1 cellular context compared by ENCODE assay signal in the genomic region with DNA sequence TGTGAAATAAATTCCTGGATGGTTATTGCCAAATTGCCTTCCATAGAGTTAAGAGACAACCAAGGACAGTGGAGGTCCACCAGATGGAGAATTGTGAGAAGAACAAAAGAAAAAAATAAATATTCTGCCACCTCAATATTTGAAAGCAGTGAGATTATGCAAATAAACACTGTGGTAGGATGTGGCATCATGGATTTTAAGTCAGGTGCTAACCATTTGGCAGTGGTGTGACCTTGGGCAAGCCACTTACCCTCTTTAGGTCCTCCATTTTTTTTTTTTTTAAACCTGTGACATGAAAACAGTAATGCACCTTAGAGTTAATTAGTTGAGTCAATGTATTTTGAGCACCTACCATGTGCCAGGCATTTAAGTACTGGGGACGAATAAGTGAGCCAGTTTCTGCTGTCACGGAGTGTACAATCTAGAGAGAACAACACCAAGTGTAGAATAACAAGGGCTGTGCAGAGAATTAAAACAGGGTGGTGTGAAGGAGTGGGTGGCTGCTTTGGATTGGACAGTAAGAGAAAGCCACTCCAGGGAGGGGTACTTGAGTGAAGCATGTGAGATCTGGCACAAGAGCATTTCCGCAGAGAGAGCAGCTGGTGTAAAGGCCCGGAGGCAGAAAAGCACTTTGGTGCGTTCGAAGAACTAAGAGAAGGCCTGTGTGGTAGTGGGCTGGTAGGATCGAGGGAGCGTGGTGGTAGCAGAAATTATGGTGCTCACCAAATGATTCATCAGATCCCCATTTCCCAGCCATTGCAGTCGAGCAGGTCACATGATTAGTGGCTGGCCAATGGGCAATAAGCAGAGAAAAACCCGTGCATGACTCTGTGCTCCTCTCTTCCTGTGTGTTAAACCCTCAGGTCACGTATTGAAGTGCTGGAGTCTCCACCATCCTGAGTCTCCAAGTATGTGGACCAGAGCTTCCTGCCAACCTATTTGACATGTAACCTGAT.
A peak's percentile ranks its signal among the peaks of the same experiment; 100 is the strongest.
TF ChIP-seq lines count a peak whose summit lies in the region.

No MANE protein-coding gene starts in this region.

TF ChIP-seq in K562, 482 proteins besides CTCF, POLR2A, EP300 and RAD21 (continued from another document):
- TF ChIP-seq, protein P1, sequence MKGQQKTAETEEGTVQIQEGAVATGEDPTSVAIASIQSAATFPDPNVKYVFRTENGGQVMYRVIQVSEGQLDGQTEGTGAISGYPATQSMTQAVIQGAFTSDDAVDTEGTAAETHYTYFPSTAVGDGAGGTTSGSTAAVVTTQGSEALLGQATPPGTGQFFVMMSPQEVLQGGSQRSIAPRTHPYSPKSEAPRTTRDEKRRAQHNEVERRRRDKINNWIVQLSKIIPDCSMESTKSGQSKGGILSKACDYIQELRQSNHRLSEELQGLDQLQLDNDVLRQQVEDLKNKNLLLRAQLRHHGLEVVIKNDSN (CRISPR knock-in tag; IDR thresholded peaks at IDR 0.05), result peak; percentile 80
- TF ChIP-seq, protein P2, sequence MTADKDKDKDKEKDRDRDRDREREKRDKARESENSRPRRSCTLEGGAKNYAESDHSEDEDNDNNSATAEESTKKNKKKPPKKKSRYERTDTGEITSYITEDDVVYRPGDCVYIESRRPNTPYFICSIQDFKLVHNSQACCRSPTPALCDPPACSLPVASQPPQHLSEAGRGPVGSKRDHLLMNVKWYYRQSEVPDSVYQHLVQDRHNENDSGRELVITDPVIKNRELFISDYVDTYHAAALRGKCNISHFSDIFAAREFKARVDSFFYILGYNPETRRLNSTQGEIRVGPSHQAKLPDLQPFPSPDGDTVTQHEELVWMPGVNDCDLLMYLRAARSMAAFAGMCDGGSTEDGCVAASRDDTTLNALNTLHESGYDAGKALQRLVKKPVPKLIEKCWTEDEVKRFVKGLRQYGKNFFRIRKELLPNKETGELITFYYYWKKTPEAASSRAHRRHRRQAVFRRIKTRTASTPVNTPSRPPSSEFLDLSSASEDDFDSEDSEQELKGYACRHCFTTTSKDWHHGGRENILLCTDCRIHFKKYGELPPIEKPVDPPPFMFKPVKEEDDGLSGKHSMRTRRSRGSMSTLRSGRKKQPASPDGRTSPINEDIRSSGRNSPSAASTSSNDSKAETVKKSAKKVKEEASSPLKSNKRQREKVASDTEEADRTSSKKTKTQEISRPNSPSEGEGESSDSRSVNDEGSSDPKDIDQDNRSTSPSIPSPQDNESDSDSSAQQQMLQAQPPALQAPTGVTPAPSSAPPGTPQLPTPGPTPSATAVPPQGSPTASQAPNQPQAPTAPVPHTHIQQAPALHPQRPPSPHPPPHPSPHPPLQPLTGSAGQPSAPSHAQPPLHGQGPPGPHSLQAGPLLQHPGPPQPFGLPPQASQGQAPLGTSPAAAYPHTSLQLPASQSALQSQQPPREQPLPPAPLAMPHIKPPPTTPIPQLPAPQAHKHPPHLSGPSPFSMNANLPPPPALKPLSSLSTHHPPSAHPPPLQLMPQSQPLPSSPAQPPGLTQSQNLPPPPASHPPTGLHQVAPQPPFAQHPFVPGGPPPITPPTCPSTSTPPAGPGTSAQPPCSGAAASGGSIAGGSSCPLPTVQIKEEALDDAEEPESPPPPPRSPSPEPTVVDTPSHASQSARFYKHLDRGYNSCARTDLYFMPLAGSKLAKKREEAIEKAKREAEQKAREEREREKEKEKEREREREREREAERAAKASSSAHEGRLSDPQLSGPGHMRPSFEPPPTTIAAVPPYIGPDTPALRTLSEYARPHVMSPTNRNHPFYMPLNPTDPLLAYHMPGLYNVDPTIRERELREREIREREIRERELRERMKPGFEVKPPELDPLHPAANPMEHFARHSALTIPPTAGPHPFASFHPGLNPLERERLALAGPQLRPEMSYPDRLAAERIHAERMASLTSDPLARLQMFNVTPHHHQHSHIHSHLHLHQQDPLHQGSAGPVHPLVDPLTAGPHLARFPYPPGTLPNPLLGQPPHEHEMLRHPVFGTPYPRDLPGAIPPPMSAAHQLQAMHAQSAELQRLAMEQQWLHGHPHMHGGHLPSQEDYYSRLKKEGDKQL (CRISPR knock-in tag; IDR thresholded peaks at IDR 0.05; ENCODE audit: borderline replicate concordance), result no peak
- TF ChIP-seq, protein P3, sequence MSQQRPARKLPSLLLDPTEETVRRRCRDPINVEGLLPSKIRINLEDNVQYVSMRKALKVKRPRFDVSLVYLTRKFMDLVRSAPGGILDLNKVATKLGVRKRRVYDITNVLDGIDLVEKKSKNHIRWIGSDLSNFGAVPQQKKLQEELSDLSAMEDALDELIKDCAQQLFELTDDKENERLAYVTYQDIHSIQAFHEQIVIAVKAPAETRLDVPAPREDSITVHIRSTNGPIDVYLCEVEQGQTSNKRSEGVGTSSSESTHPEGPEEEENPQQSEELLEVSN (IDR thresholded peaks at IDR 0.05; ENCODE audit: borderline replicate concordance in 1 of 2, extremely low read depth in 1 of 2, insufficient read depth in 1 of 2, insufficient read length in 1 of 2, low read depth in 1 of 2, low read length in 1 of 2, poor library complexity in 1 of 2, severe bottlenecking in 1 of 2), result peak in 1 of 2 experiments; percentile 17
- TF ChIP-seq L3MBTL2 (IDR thresholded peaks at IDR 0.05), result peak; percentile 26; the same call in 1 of the 2 replicates
- TF ChIP-seq, protein P4, sequence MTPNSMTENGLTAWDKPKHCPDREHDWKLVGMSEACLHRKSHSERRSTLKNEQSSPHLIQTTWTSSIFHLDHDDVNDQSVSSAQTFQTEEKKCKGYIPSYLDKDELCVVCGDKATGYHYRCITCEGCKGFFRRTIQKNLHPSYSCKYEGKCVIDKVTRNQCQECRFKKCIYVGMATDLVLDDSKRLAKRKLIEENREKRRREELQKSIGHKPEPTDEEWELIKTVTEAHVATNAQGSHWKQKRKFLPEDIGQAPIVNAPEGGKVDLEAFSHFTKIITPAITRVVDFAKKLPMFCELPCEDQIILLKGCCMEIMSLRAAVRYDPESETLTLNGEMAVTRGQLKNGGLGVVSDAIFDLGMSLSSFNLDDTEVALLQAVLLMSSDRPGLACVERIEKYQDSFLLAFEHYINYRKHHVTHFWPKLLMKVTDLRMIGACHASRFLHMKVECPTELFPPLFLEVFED (CRISPR knock-in tag; conservative IDR thresholded peaks at IDR 0.05), result 0 out of 2 replicates have a peak, but pooled peaks have one; percentile 30
- TF ChIP-seq ZNF41 (CRISPR knock-in tag; conservative IDR thresholded peaks at IDR 0.05), result no peak
- TF ChIP-seq, protein P5, sequence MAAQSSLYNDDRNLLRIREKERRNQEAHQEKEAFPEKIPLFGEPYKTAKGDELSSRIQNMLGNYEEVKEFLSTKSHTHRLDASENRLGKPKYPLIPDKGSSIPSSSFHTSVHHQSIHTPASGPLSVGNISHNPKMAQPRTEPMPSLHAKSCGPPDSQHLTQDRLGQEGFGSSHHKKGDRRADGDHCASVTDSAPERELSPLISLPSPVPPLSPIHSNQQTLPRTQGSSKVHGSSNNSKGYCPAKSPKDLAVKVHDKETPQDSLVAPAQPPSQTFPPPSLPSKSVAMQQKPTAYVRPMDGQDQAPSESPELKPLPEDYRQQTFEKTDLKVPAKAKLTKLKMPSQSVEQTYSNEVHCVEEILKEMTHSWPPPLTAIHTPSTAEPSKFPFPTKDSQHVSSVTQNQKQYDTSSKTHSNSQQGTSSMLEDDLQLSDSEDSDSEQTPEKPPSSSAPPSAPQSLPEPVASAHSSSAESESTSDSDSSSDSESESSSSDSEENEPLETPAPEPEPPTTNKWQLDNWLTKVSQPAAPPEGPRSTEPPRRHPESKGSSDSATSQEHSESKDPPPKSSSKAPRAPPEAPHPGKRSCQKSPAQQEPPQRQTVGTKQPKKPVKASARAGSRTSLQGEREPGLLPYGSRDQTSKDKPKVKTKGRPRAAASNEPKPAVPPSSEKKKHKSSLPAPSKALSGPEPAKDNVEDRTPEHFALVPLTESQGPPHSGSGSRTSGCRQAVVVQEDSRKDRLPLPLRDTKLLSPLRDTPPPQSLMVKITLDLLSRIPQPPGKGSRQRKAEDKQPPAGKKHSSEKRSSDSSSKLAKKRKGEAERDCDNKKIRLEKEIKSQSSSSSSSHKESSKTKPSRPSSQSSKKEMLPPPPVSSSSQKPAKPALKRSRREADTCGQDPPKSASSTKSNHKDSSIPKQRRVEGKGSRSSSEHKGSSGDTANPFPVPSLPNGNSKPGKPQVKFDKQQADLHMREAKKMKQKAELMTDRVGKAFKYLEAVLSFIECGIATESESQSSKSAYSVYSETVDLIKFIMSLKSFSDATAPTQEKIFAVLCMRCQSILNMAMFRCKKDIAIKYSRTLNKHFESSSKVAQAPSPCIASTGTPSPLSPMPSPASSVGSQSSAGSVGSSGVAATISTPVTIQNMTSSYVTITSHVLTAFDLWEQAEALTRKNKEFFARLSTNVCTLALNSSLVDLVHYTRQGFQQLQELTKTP (IDR thresholded peaks at IDR 0.05; ENCODE audit: low read depth in 1 of 2, partially characterized antibody in 2 of 2), result no peak
- TF ChIP-seq, protein P6, sequence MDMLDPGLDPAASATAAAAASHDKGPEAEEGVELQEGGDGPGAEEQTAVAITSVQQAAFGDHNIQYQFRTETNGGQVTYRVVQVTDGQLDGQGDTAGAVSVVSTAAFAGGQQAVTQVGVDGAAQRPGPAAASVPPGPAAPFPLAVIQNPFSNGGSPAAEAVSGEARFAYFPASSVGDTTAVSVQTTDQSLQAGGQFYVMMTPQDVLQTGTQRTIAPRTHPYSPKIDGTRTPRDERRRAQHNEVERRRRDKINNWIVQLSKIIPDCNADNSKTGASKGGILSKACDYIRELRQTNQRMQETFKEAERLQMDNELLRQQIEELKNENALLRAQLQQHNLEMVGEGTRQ (CRISPR knock-in tag; IDR thresholded peaks at IDR 0.05), result peak; percentile 68
- TF ChIP-seq, protein P7, sequence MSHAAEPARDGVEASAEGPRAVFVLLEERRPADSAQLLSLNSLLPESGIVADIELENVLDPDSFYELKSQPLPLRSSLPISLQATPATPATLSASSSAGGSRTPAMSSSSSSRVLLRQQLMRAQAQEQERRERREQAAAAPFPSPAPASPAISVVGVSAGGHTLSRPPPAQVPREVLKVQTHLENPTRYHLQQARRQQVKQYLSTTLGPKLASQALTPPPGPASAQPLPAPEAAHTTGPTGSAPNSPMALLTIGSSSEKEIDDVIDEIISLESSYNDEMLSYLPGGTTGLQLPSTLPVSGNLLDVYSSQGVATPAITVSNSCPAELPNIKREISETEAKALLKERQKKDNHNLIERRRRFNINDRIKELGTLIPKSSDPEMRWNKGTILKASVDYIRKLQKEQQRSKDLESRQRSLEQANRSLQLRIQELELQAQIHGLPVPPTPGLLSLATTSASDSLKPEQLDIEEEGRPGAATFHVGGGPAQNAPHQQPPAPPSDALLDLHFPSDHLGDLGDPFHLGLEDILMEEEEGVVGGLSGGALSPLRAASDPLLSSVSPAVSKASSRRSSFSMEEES (CRISPR knock-in tag; IDR thresholded peaks at IDR 0.05), result peak; percentile 88
- TF ChIP-seq YY1 (IDR thresholded peaks at IDR 0.05; ENCODE audit: borderline replicate concordance in 1 of 3, control insufficient read depth in 1 of 3, extremely low read depth in 1 of 3, insufficient read depth in 3 of 3, insufficient read length in 1 of 3, insufficient replicate concordance in 2 of 3, low read depth in 1 of 3, low read length in 2 of 3), result peak in 1 of 3 experiments; percentile 26
- peak; percentile 19 for TF ChIP-seq RBM25 (IDR thresholded peaks at IDR 0.05; ENCODE audit: low read depth, low read length, severe bottlenecking)
- TF ChIP-seq RAD51 (IDR thresholded peaks at IDR 0.05; ENCODE audit: borderline replicate concordance, low read depth), result peak; percentile 84
- TF ChIP-seq, protein P8, sequence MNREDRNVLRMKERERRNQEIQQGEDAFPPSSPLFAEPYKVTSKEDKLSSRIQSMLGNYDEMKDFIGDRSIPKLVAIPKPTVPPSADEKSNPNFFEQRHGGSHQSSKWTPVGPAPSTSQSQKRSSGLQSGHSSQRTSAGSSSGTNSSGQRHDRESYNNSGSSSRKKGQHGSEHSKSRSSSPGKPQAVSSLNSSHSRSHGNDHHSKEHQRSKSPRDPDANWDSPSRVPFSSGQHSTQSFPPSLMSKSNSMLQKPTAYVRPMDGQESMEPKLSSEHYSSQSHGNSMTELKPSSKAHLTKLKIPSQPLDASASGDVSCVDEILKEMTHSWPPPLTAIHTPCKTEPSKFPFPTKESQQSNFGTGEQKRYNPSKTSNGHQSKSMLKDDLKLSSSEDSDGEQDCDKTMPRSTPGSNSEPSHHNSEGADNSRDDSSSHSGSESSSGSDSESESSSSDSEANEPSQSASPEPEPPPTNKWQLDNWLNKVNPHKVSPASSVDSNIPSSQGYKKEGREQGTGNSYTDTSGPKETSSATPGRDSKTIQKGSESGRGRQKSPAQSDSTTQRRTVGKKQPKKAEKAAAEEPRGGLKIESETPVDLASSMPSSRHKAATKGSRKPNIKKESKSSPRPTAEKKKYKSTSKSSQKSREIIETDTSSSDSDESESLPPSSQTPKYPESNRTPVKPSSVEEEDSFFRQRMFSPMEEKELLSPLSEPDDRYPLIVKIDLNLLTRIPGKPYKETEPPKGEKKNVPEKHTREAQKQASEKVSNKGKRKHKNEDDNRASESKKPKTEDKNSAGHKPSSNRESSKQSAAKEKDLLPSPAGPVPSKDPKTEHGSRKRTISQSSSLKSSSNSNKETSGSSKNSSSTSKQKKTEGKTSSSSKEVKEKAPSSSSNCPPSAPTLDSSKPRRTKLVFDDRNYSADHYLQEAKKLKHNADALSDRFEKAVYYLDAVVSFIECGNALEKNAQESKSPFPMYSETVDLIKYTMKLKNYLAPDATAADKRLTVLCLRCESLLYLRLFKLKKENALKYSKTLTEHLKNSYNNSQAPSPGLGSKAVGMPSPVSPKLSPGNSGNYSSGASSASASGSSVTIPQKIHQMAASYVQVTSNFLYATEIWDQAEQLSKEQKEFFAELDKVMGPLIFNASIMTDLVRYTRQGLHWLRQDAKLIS (CRISPR knock-in tag; IDR thresholded peaks at IDR 0.05), result no peak
- 0 out of 2 replicates have a peak, but pooled peaks have one; percentile 8 for TF ChIP-seq CBFA2T2 (conservative IDR thresholded peaks at IDR 0.05)
- TF ChIP-seq, protein P9, sequence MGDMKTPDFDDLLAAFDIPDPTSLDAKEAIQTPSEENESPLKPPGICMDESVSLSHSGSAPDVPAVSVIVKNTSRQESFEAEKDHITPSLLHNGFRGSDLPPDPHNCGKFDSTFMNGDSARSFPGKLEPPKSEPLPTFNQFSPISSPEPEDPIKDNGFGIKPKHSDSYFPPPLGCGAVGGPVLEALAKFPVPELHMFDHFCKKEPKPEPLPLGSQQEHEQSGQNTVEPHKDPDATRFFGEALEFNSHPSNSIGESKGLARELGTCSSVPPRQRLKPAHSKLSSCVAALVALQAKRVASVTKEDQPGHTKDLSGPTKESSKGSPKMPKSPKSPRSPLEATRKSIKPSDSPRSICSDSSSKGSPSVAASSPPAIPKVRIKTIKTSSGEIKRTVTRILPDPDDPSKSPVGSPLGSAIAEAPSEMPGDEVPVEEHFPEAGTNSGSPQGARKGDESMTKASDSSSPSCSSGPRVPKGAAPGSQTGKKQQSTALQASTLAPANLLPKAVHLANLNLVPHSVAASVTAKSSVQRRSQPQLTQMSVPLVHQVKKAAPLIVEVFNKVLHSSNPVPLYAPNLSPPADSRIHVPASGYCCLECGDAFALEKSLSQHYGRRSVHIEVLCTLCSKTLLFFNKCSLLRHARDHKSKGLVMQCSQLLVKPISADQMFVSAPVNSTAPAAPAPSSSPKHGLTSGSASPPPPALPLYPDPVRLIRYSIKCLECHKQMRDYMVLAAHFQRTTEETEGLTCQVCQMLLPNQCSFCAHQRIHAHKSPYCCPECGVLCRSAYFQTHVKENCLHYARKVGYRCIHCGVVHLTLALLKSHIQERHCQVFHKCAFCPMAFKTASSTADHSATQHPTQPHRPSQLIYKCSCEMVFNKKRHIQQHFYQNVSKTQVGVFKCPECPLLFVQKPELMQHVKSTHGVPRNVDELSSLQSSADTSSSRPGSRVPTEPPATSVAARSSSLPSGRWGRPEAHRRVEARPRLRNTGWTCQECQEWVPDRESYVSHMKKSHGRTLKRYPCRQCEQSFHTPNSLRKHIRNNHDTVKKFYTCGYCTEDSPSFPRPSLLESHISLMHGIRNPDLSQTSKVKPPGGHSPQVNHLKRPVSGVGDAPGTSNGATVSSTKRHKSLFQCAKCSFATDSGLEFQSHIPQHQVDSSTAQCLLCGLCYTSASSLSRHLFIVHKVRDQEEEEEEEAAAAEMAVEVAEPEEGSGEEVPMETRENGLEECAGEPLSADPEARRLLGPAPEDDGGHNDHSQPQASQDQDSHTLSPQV (IDR thresholded peaks at IDR 0.05), result no peak
- TF ChIP-seq ZNF586 (CRISPR knock-in tag; conservative IDR thresholded peaks at IDR 0.05), result no peak
- TF ChIP-seq KLF1 (tag; IDR thresholded peaks at IDR 0.05), result no peak
